ENCODE assay signal across 2 cellular contexts in genomic region chr2:130810490-130810889, GRCh38.
A peak's percentile ranks its signal among the peaks of the same experiment; 100 is the strongest.
TF ChIP-seq lines count a peak whose summit lies in the region.

No MANE protein-coding gene starts in this region.

TF ChIP-seq in GM23338, 12 proteins besides CTCF, POLR2A, EP300 and RAD21:
- TF ChIP-seq REST (IDR thresholded peaks at IDR 0.05; ENCODE audit: unreplicated experiment) (no peak), ZNF462 (CRISPR knock-in tag; IDR thresholded peaks at IDR 0.05) (no peak), ETS1 (IDR thresholded peaks at IDR 0.05) (no peak), CREB1 (CRISPR knock-in tag; IDR thresholded peaks at IDR 0.05; ENCODE audit: low read depth) (no peak), EZH2phosphoT487 (IDR thresholded peaks at IDR 0.05; ENCODE audit: unreplicated experiment) (no peak), STAT1 (IDR thresholded peaks at IDR 0.05; ENCODE audit: unreplicated experiment) (no peak), NANOG (IDR thresholded peaks at IDR 0.05; ENCODE audit: borderline replicate concordance) (no peak), ZNF114 (CRISPR knock-in tag; IDR thresholded peaks at IDR 0.05) (no peak), POLR2AphosphoS5 (IDR thresholded peaks at IDR 0.05; ENCODE audit: low read depth) (no peak), ZNF331 (CRISPR knock-in tag; IDR thresholded peaks at IDR 0.05; ENCODE audit: low read depth) (no peak), EZH2 (IDR thresholded peaks at IDR 0.05; ENCODE audit: low read depth, unreplicated experiment) (no peak)

TF ChIP-seq in GM12878, 131 proteins besides CTCF, POLR2A, EP300 and RAD21:
- TF ChIP-seq MTA2 (IDR thresholded peaks at IDR 0.05; ENCODE audit: low read depth) (peak; percentile 29; the same call in 1 of the 2 replicates), RB1 (IDR thresholded peaks at IDR 0.05; ENCODE audit: borderline replicate concordance) (no peak), NR2F1 (conservative IDR thresholded peaks at IDR 0.05) (no peak)
